In the genomic region with DNA sequence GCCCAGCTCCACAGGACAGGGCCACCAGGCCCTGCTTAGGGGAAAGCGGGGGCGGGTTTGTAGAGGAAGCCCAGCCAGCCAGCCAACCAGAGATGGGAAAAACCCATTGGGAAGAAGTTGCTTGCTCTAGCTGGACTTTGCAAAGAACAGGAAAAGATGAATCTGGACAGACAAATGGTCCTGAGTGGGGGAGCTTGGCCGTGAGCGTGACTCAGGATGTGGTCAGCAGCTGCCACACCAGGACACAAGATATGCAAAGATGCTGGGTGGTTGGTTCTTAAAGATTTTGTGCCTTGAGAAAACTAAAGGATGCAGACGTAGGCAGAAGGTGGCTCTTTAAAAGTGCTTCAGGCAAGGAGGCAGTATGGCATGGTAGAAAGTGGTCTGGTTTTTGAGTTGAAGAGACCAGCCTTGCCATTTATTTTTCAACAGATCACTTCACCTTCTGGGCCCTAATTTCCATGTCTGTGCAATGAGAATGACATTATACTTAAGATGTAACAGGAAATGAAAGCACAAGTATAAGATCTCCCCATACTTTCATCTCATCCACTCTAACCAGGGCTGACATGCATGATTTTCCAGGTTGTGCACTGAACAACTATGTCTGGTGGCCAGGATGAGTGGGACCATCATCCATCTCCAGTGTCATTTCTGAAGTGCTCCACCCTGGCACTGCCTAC, we compare ENCODE assay signal across 1 cellular context.
A peak's percentile ranks its signal among the peaks of the same experiment; 100 is the strongest.
TF ChIP-seq lines count a peak whose summit lies in the region.

No MANE protein-coding gene starts in this region.

TF ChIP-seq in GM12878, 131 proteins besides CTCF, POLR2A, EP300 and RAD21:
- TF ChIP-seq NR2C2 (IDR thresholded peaks at IDR 0.05; ENCODE audit: borderline replicate concordance, control insufficient read depth, insufficient read length, low read depth), result no peak
- TF ChIP-seq SIX5 (IDR thresholded peaks at IDR 0.05; ENCODE audit: low read depth, low read length, severe bottlenecking), result no peak
- TF ChIP-seq FOS (IDR thresholded peaks at IDR 0.05; ENCODE audit: borderline replicate concordance, extremely low read depth, insufficient read length), result no peak
- TF ChIP-seq GABPA (IDR thresholded peaks at IDR 0.05; ENCODE audit: low read depth), result no peak
- peak; percentile 21; the same call in 1 of the 2 replicates for TF ChIP-seq NFXL1 (IDR thresholded peaks at IDR 0.05; ENCODE audit: borderline replicate concordance)
- TF ChIP-seq, protein P1, sequence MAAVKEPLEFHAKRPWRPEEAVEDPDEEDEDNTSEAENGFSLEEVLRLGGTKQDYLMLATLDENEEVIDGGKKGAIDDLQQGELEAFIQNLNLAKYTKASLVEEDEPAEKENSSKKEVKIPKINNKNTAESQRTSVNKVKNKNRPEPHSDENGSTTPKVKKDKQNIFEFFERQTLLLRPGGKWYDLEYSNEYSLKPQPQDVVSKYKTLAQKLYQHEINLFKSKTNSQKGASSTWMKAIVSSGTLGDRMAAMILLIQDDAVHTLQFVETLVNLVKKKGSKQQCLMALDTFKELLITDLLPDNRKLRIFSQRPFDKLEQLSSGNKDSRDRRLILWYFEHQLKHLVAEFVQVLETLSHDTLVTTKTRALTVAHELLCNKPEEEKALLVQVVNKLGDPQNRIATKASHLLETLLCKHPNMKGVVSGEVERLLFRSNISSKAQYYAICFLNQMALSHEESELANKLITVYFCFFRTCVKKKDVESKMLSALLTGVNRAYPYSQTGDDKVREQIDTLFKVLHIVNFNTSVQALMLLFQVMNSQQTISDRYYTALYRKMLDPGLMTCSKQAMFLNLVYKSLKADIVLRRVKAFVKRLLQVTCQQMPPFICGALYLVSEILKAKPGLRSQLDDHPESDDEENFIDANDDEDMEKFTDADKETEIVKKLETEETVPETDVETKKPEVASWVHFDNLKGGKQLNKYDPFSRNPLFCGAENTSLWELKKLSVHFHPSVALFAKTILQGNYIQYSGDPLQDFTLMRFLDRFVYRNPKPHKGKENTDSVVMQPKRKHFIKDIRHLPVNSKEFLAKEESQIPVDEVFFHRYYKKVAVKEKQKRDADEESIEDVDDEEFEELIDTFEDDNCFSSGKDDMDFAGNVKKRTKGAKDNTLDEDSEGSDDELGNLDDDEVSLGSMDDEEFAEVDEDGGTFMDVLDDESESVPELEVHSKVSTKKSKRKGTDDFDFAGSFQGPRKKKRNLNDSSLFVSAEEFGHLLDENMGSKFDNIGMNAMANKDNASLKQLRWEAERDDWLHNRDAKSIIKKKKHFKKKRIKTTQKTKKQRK (IDR thresholded peaks at IDR 0.05; ENCODE audit: low read depth, low read length), result no peak
- TF ChIP-seq RUNX3 (IDR thresholded peaks at IDR 0.05; ENCODE audit: low read length), result peak; percentile 44
- 0 out of 3 replicates have a peak, but pooled peaks have one; percentile 32 for TF ChIP-seq POU2F2 (IDR thresholded peaks at IDR 0.05; ENCODE audit: borderline replicate concordance, low read depth, low read length)
- no peak for TF ChIP-seq SIN3A (IDR thresholded peaks at IDR 0.05; ENCODE audit: low read depth, low read length)
